18 cellular contexts compared by ENCODE assay signal in the genomic region with DNA sequence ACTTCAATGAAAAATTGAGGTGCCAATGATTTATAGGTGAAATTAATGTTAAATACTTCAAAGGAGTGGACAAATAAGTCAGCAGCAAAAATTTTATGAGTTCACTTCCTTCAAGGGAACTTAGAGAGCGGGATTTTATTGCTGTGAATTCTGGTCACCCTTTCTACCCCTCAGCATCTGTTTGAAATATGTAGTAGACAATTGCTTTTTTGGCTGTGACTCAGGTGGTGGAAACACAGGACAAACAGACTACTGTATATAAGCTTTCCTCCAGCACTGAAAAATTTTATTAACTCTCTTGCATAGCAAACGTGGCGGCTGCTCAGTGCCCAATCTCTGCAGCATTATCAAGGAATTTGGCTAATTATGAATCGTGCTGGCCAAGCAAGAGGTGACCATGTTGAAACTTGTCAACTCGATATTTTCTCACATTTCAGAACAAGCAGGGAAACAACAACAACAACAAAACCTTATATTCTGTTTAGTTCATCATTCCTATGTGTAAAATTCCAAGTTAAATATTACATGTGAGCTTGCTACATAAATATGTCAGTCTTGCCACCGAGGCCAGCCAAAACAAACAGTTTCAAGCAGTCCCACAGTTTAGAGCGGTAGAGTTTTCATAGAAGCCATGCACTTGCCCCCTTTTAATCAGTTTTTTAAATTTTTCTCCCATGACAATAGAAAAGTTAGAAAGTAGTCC.
DNase-seq lines count a peak whose midpoint lies in the region; ATAC-seq and TF ChIP-seq lines count a peak whose summit lies in the region.
"Had no signal": no experiment of that assay in that cellular context is flagged by ENCODE, and none has a peak within 500 bp of the region (broad histone marks: within the 10 kb centered on the region; RNA-seq: fewer than 3 reads in every experiment).

No MANE protein-coding gene starts in this region.

- H3K14ac ChIP-seq in mesenchymal stem cell (ENCODE audit: low read length in 2 of 2), result no peak overlapping the region

- peaks cover 7% of the 10 kb centered on the region for H3K9me3 Mint-ChIP-seq in stimulated activated naive CD8-positive, alpha-beta T cell treated with anti-CD3 and anti-CD28 coated beads, Interleukin-15, Interleukin-2, amounts not matched to agents 100 ng/mL and 50 ng/mL, for 24 hours
- H3K9me3 Mint-ChIP-seq in chondrocyte (ENCODE audit: low read depth), result peaks cover 5% of the 10 kb centered on the region

- H2BK5ac ChIP-seq in mesenchymal stem cell (ENCODE audit: low read depth, low read length, poor library complexity, severe bottlenecking), result no peak overlapping the region

- H3K79me1 ChIP-seq in mesenchymal stem cell (replicated peaks; ENCODE audit: low read length, poor library complexity, severe bottlenecking), result peaks cover 7% of the 10 kb centered on the region

- peaks cover 60% of the 10 kb centered on the region for H3K36me3 Mint-ChIP-seq in stimulated activated naive CD8-positive, alpha-beta T cell treated with anti-CD3 and anti-CD28 coated beads, Interleukin-15, Interleukin-2, amounts not matched to agents 100 ng/mL and 50 ng/mL, for 24 hours (ENCODE audit: low read depth)
- peaks cover 7% of the 10 kb centered on the region for H3K36me3 Mint-ChIP-seq in chondrocyte (ENCODE audit: low read depth)

- no peak overlapping the region for H2BK12ac ChIP-seq in mesenchymal stem cell (ENCODE audit: low read length in 2 of 2)

- H4K91ac ChIP-seq in mesenchymal stem cell (ENCODE audit: low read length), result no peak overlapping the region

- no peaks in the 10 kb centered on the region for H3K27me3 Mint-ChIP-seq in stimulated activated naive CD8-positive, alpha-beta T cell treated with anti-CD3 and anti-CD28 coated beads, Interleukin-15, Interleukin-2, amounts not matched to agents 100 ng/mL and 50 ng/mL, for 24 hours
- H3K27me3 Mint-ChIP-seq in chondrocyte (ENCODE audit: low read depth), result no peaks in the 10 kb centered on the region
- H3K27me3 Mint-ChIP-seq: T-helper 17 cell had no signal

- peaks cover 9% of the 10 kb centered on the region for H3K9me3 ChIP-seq in mesenchymal stem cell (ENCODE audit: control insufficient read depth, low read length)
- H3K9me3 ChIP-seq in aorta (ENCODE audit: control insufficient read depth, low read length), result no peaks in the 10 kb centered on the region
- H3K9me3 ChIP-seq: gastroesophageal sphincter, vagina had no signal

- no peaks in the 10 kb centered on the region for H3K27me3 ChIP-seq in mesenchymal stem cell (ENCODE audit: control insufficient read depth in 1 of 2, insufficient read depth in 1 of 2, low read length in 2 of 2)
- no peaks in the 10 kb centered on the region for H3K27me3 ChIP-seq in aorta (ENCODE audit: control insufficient read depth in 1 of 2, insufficient read depth in 2 of 2, low read length in 1 of 2)
- H3K27me3 ChIP-seq: gastroesophageal sphincter, vagina had no signal

- H3K4me3 ChIP-seq in mesenchymal stem cell (ENCODE audit: insufficient read depth in 1 of 2, low read depth in 1 of 2, low read length in 2 of 2) (no peak overlapping the region), aorta (ENCODE audit: low read length in 2 of 2) (peak overlapping the region in 1 of 2 donors; percentile 26)
- H3K4me3 ChIP-seq: gastroesophageal sphincter, vagina had no signal

- H3K27ac Mint-ChIP-seq in stimulated activated naive CD8-positive, alpha-beta T cell treated with anti-CD3 and anti-CD28 coated beads, Interleukin-15, Interleukin-2, amounts not matched to agents 100 ng/mL and 50 ng/mL, for 24 hours, result peak overlapping the region; percentile 36
- H3K27ac Mint-ChIP-seq in chondrocyte (ENCODE audit: unreplicated experiment), result peak overlapping the region; percentile 96
- H3K27ac Mint-ChIP-seq: activated naive CD4-positive, alpha-beta T cell treated with anti-CD3 and anti-CD28 coated beads for 36 hours had no signal

- H3K27ac ChIP-seq in mesenchymal stem cell (ENCODE audit: low read length, poor library complexity, severe bottlenecking), result peak overlapping the region; percentile 88
- H3K27ac ChIP-seq in aorta (ENCODE audit: low read depth in 1 of 2, low read length in 2 of 2), result peak overlapping the region; percentile 76 to 79
- H3K27ac ChIP-seq: gastroesophageal sphincter, vagina had no signal

- peaks cover 0 to 5% of the 10 kb centered on the region in 2 experiments for H3K36me3 ChIP-seq in mesenchymal stem cell (ENCODE audit: control insufficient read depth in 1 of 2, insufficient read depth in 2 of 2, low read depth in 1 of 2, low read length in 2 of 2)
- H3K36me3 ChIP-seq in aorta (ENCODE audit: control insufficient read depth in 1 of 2, insufficient read depth in 2 of 2, low read length in 1 of 2), result no peaks in the 10 kb centered on the region
- H3K36me3 ChIP-seq: vagina had no signal

- H3K4me2 ChIP-seq in mesenchymal stem cell (ENCODE audit: low read length, poor library complexity, severe bottlenecking), result peak overlapping the region; percentile 33

- peak overlapping the region; percentile 78 for H2AK5ac ChIP-seq in mesenchymal stem cell (ENCODE audit: low read length, severe bottlenecking)

- H2AFZ ChIP-seq in mesenchymal stem cell (ENCODE audit: low read depth, low read length), result no peak overlapping the region

- ATAC-seq in stimulated activated naive CD8-positive, alpha-beta T cell treated with anti-CD3 and anti-CD28 coated beads, Interleukin-15, Interleukin-2, amounts not matched to agents 100 U/mL and 50 U/mL, for 24 hours, result no peak
- ATAC-seq in aorta (ENCODE audit: low FRiP score) (peak; percentile 53), GM19023 (IDR thresholded peaks at IDR 0.05; ENCODE audit: unreplicated experiment) (no peak), HG03196 (IDR thresholded peaks at IDR 0.05; ENCODE audit: unreplicated experiment) (no peak)
- ATAC-seq: activated CD4-positive, CD25-positive, alpha-beta regulatory T cell treated with anti-CD3 and anti-CD28 coated beads, Interleukin-2, amount 50 U/mL, for 24 hours; gastroesophageal sphincter; Right ventricle myocardium inferior; T-helper 17 cell had no signal

- no peak overlapping the region for H2BK120ac ChIP-seq in mesenchymal stem cell (ENCODE audit: low read depth, low read length)

- no peak for DNase-seq in stimulated activated naive CD8-positive, alpha-beta T cell treated with anti-CD3 and anti-CD28 coated beads, Interleukin-15, Interleukin-2, amounts not matched to agents 100 U/mL and 50 U/mL, for 24 hours
- DNase-seq in chondrocyte (ENCODE audit: low spot score) (no peak), mesenchymal stem cell (no peak), aorta (peak in 1 of 2 donors; percentile 67)
- DNase-seq in stimulated activated CD4-positive, alpha-beta T cell treated with anti-CD3 and anti-CD28 coated beads, Interleukin-12 subunit alpha, Interleukin-12 subunit beta, amount 100 ng/mL, for 4 hours, result no peak
- DNase-seq: activated naive CD4-positive, alpha-beta T cell treated with anti-CD3 and anti-CD28 coated beads for 36 hours; NCI-H1436; occipital lobe; small intestine; stimulated activated naive CD4-positive, alpha-beta T cell treated with Interleukin-2 at 50 U/mL for 16 hours; T-helper 17 cell had no signal

- no peak overlapping the region for H2BK15ac ChIP-seq in mesenchymal stem cell (ENCODE audit: low read depth, poor library complexity, severe bottlenecking)

- H4K8ac ChIP-seq in mesenchymal stem cell (ENCODE audit: low read length), result no peak overlapping the region

- H3K23ac ChIP-seq in mesenchymal stem cell (ENCODE audit: low read length in 2 of 2), result no peak overlapping the region

- H3K4me3 Mint-ChIP-seq in stimulated activated naive CD8-positive, alpha-beta T cell treated with anti-CD3 and anti-CD28 coated beads, Interleukin-15, Interleukin-2, amounts not matched to agents 100 ng/mL and 50 ng/mL, for 24 hours, result no peak overlapping the region
- peak overlapping the region; percentile 33 for H3K4me3 Mint-ChIP-seq in chondrocyte (ENCODE audit: unreplicated experiment)
- H3K4me3 Mint-ChIP-seq: activated naive CD4-positive, alpha-beta T cell treated with anti-CD3 and anti-CD28 coated beads for 36 hours; T-helper 17 cell had no signal

- no peak overlapping the region for H3K4ac ChIP-seq in mesenchymal stem cell (ENCODE audit: low read depth in 1 of 2, low read length in 2 of 2)

- H3K18ac ChIP-seq in mesenchymal stem cell (ENCODE audit: low read depth in 1 of 2, low read length in 2 of 2), result no peak overlapping the region

- H3K9ac ChIP-seq in mesenchymal stem cell (ENCODE audit: low read length), result no peak overlapping the region

- H3K4me1 ChIP-seq in mesenchymal stem cell (ENCODE audit: control insufficient read depth, insufficient read depth, low read depth, low read length) (peaks cover 12% of the 10 kb centered on the region), aorta (ENCODE audit: control insufficient read depth in 1 of 2, insufficient read depth in 2 of 2, low read length in 2 of 2) (peaks cover 4 to 5% of the 10 kb centered on the region in 2 donors)

- intact Hi-C loops in aorta (cut with DNase I), result loop anchor here (2.0 to 5.0 kb wide), 3 partner anchors 29 to 419 kb away; a partner anchor contains a TSS

- TF ChIP-seq CTCF in chondrocyte (IDR thresholded peaks at IDR 0.05), result no peak

- WGBS in mesenchymal stem cell, result 94% methylated on average over 6 of the region's 7 CpGs
- WGBS in aorta, 2 donors, result 14 to 17% methylated on average over 7 of the region's 7 CpGs

- peaks cover 79% of the 10 kb centered on the region for H3K4me1 Mint-ChIP-seq in stimulated activated naive CD8-positive, alpha-beta T cell treated with anti-CD3 and anti-CD28 coated beads, Interleukin-15, Interleukin-2, amounts not matched to agents 100 ng/mL and 50 ng/mL, for 24 hours (ENCODE audit: low read depth)
- peaks cover 81% of the 10 kb centered on the region for H3K4me1 Mint-ChIP-seq in chondrocyte (ENCODE audit: low read depth)
